16 cellular contexts compared by ENCODE assay signal in genomic region chr5:172973931-172974330, GRCh38. TPM values are rescaled to one million over a fixed set of nuclear protein-coding genes. Genes with fewer than 3 reads are reported as not detected.
A peak's percentile ranks its signal among the peaks of the same experiment; 100 is the strongest.
DNase-seq lines count a peak whose midpoint lies in the region; ATAC-seq, FAIRE-seq and TF ChIP-seq lines count a peak whose summit lies in the region.
"Had no signal": no experiment of that assay in that cellular context is flagged by ENCODE, and none has a peak within 500 bp of the region (broad histone marks: within the 10 kb centered on the region; RNA-seq: fewer than 3 reads in every experiment).

No MANE protein-coding gene starts in this region.

- H3K36me3 Mint-ChIP-seq in astrocyte (ENCODE audit: low read depth, unreplicated experiment) = peaks cover 6% of the 10 kb centered on the region

- no peaks in the 10 kb centered on the region for H3F3A ChIP-seq in SK-N-SH (replicated peaks; ENCODE audit: insufficient read depth)
- H3F3A ChIP-seq in smooth muscle cell (ENCODE audit: low read depth) = no peaks in the 10 kb centered on the region

- TF ChIP-seq POLR2A in suprapubic skin (IDR thresholded peaks at IDR 0.05) = no peak

- no peaks in the 10 kb centered on the region for H3K9me3 Mint-ChIP-seq in astrocyte (ENCODE audit: unreplicated experiment)
- H3K9me3 Mint-ChIP-seq: IgD-negative memory B cell had no signal

- TF ChIP-seq EP300 in SK-N-SH (IDR thresholded peaks at IDR 0.05; ENCODE audit: borderline replicate concordance in 1 of 2, low read depth in 1 of 2, low read length in 1 of 2) = no peak
- no peak for TF ChIP-seq EP300 in suprapubic skin (IDR thresholded peaks at IDR 0.05)

- H3K4me3 Mint-ChIP-seq in astrocyte (ENCODE audit: unreplicated experiment) = no peak overlapping the region
- H3K4me3 Mint-ChIP-seq: IgD-negative memory B cell had no signal

- no peak for FAIRE-seq in astrocyte (lab: Jason Lieb, UNC)

- TF ChIP-seq CTCF in SK-N-SH (IDR thresholded peaks at IDR 0.05) (no peak), astrocyte (IDR thresholded peaks at IDR 0.05; ENCODE audit: insufficient read depth, low read depth, low read length) (no peak), smooth muscle cell (IDR thresholded peaks at IDR 0.05; ENCODE audit: borderline replicate concordance, insufficient read depth, poor library complexity, severe bottlenecking) (no peak), suprapubic skin (IDR thresholded peaks at IDR 0.05) (no peak)

- H3K4me1 ChIP-seq in SK-N-SH (ENCODE audit: control insufficient read depth in 1 of 2, insufficient read depth in 2 of 2, low read depth in 1 of 2, low read length in 1 of 2) (no peaks in the 10 kb centered on the region), astrocyte (ENCODE audit: insufficient read depth, low read length) (peaks cover 11% of the 10 kb centered on the region), smooth muscle cell (ENCODE audit: low read depth) (no peaks in the 10 kb centered on the region), suprapubic skin (no peaks in the 10 kb centered on the region)

- no peak for DNase-seq in SK-N-SH
- peak; percentile 74 for DNase-seq in astrocyte (ENCODE audit: low read depth)
- DNase-seq in iris pigment epithelial cell (ENCODE audit: low read depth) = peak; percentile 82
- DNase-seq in smooth muscle cell (lab: John Stamatoyannopoulos, UW; ENCODE audit: unreplicated experiment) = no peak
- no peak for DNase-seq in suprapubic skin (ENCODE audit: low spot score in 2 of 2)
- DNase-seq in SHP77 (lab: John Stamatoyannopoulos, UW) = no peak
- DNase-seq in HEK293T (ENCODE audit: extremely low spot score) = no peak
- DNase-seq: NCI-H1436 treated with DMSO at 0.1 percent for 48 hours, NCI-H2081 treated with DMSO at 0.1 percent for 48 hours, NCI-H2227 treated with DMSO at 0.1 percent for 48 hours, NCI-H526 treated with DMSO at 0.1 percent for 48 hours had no signal

- H3K4me3 ChIP-seq in SK-N-SH (ENCODE audit: low read depth in 2 of 2, low read length in 1 of 2) (no peak overlapping the region), astrocyte (ENCODE audit: insufficient read depth, low read depth, low read length) (no peak overlapping the region), smooth muscle cell (no peak overlapping the region), suprapubic skin (no peak overlapping the region)
- H3K4me3 ChIP-seq: BLaER1 had no signal

- H2AFZ ChIP-seq in SK-N-SH (ENCODE audit: low read depth) (no peak overlapping the region), astrocyte (ENCODE audit: low read depth, low read length) (no peak overlapping the region), smooth muscle cell (ENCODE audit: low read depth) (no peak overlapping the region)

- H3K9ac ChIP-seq in SK-N-SH (no peak overlapping the region), astrocyte (ENCODE audit: low read length) (peak overlapping the region; percentile 23), smooth muscle cell (ENCODE audit: low read depth) (no peak overlapping the region)
- H3K9ac ChIP-seq: BLaER1 had no signal

- CTCF ChIA-PET in SK-N-SH (lab: Yijun Ruan, JAX) (interaction anchor here (1.0 kb wide), 2 partner anchors 261 to 310 kb away, joined by 3 to 4 read pairs; no protein-coding TSS in a partner anchor), HEK293T (lab: Yijun Ruan, JAX) (interaction anchor here (1.5 kb wide), 1 partner anchor 357 kb away, joined by 4 read pairs; no protein-coding TSS in a partner anchor)

- no peaks in the 10 kb centered on the region for H4K20me1 ChIP-seq in SK-N-SH (ENCODE audit: insufficient read depth)
- no peaks in the 10 kb centered on the region for H4K20me1 ChIP-seq in astrocyte (ENCODE audit: insufficient read depth, low read length)
- H4K20me1 ChIP-seq in smooth muscle cell (ENCODE audit: low read depth) = no peaks in the 10 kb centered on the region
- H4K20me1 ChIP-seq: BLaER1 had no signal

- H3K27me3 ChIP-seq in SK-N-SH (ENCODE audit: insufficient read depth) = no peaks in the 10 kb centered on the region
- no peaks in the 10 kb centered on the region for H3K27me3 ChIP-seq in astrocyte (ENCODE audit: insufficient read depth, low read length)
- H3K27me3 ChIP-seq in smooth muscle cell (ENCODE audit: low read depth) = peaks cover 3% of the 10 kb centered on the region
- no peaks in the 10 kb centered on the region for H3K27me3 ChIP-seq in suprapubic skin
- H3K27me3 ChIP-seq: BLaER1 had no signal

- H3K9me2 ChIP-seq in SK-N-SH = no peaks in the 10 kb centered on the region

- WGBS in SK-N-SH (ENCODE audit: low lambda C conversion rate) = 68% methylated on average over 8 of the region's 8 CpGs
- 74% methylated on average over 8 of the region's 8 CpGs for WGBS in smooth muscle cell (ENCODE audit: low lambda C conversion rate)
- WGBS in suprapubic skin = 91% methylated on average over 8 of the region's 8 CpGs

- H3K36me3 ChIP-seq in SK-N-SH (replicated peaks in 1 of 2; ENCODE audit: control insufficient read depth in 1 of 2, insufficient read depth in 2 of 2, low read length in 1 of 2) (peaks cover 3 to 14% of the 10 kb centered on the region in 2 experiments), astrocyte (ENCODE audit: insufficient read depth, low read length) (peaks cover 3% of the 10 kb centered on the region), smooth muscle cell (ENCODE audit: low read depth) (no peaks in the 10 kb centered on the region), suprapubic skin (peaks cover 11% of the 10 kb centered on the region)

- peaks cover 11% of the 10 kb centered on the region for H3K27me3 Mint-ChIP-seq in astrocyte (ENCODE audit: low read depth, unreplicated experiment)
- H3K27me3 Mint-ChIP-seq: IgD-negative memory B cell had no signal

- peaks cover 10% of the 10 kb centered on the region for H3K4me1 Mint-ChIP-seq in astrocyte (ENCODE audit: low read depth, unreplicated experiment)

- H3K79me2 ChIP-seq in SK-N-SH (ENCODE audit: insufficient read depth) (no peaks in the 10 kb centered on the region), astrocyte (ENCODE audit: insufficient read depth, low read length) (no peaks in the 10 kb centered on the region), smooth muscle cell (ENCODE audit: low read depth) (no peaks in the 10 kb centered on the region)

- POLR2A ChIA-PET in SK-N-SH (lab: Yijun Ruan, JAX) (no interaction called here), HEK293T (lab: Yijun Ruan, JAX) (interaction anchor here (0.7 kb wide), 1 partner anchor 259 kb away, joined by 3 read pairs; no protein-coding TSS in a partner anchor)

- H3K27ac Mint-ChIP-seq in astrocyte (ENCODE audit: unreplicated experiment) = peak overlapping the region; percentile 91

- ATAC-seq in SK-N-SH treated with all-trans-retinoic acid at 6 μM for 48 hours = peak; percentile 15; the same call in 1 of the 3 replicates
- ATAC-seq: HCT116 had no signal

- no peak overlapping the region for H3K4me2 ChIP-seq in SK-N-SH
- peak overlapping the region; percentile 18 for H3K4me2 ChIP-seq in astrocyte (ENCODE audit: low read length)
- H3K4me2 ChIP-seq in smooth muscle cell = no peak overlapping the region
- H3K4me2 ChIP-seq: BLaER1 had no signal

- H3K9me3 ChIP-seq in SK-N-SH (no peaks in the 10 kb centered on the region), astrocyte (ENCODE audit: insufficient read depth, low read depth, low read length) (no peaks in the 10 kb centered on the region), smooth muscle cell (replicated peaks; ENCODE audit: low read depth) (no peaks in the 10 kb centered on the region), suprapubic skin (no peaks in the 10 kb centered on the region)
- H3K9me3 ChIP-seq: BLaER1 had no signal

- H3K27ac ChIP-seq in SK-N-SH (ENCODE audit: low read depth in 2 of 2, low read length in 1 of 2) = no peak overlapping the region; a peak in 1 of 4 replicates
- peak overlapping the region; percentile 43 for H3K27ac ChIP-seq in astrocyte (ENCODE audit: low read depth, low read length)
- peak overlapping the region; percentile 28 for H3K27ac ChIP-seq in smooth muscle cell (ENCODE audit: low read depth)
- no peak overlapping the region for H3K27ac ChIP-seq in suprapubic skin
- H3K27ac ChIP-seq: 22Rv1, BLaER1 had no signal

- TF ChIP-seq RAD21 in SK-N-SH (IDR thresholded peaks at IDR 0.05; ENCODE audit: low read length) = no peak

TF ChIP-seq in SK-N-SH treated with all-trans-retinoic acid at 6 μM for 48 hours, 23 proteins besides CTCF, POLR2A, EP300 and RAD21:
- no peak for TF ChIP-seq SNAI2 (CRISPR knock-in tag; IDR thresholded peaks at IDR 0.05)
- TF ChIP-seq TOX (CRISPR knock-in tag; IDR thresholded peaks at IDR 0.05; ENCODE audit: borderline replicate concordance) = no peak
- TF ChIP-seq CSDC2 (CRISPR knock-in tag; IDR thresholded peaks at IDR 0.05) = 0 out of 2 replicates have a peak, but pooled peaks have one; percentile 48

TF ChIP-seq in SK-N-SH, 30 proteins besides CTCF, POLR2A, EP300 and RAD21 (continues in another document):
- no peak for TF ChIP-seq IRF3 (IDR thresholded peaks at IDR 0.05; ENCODE audit: low read depth, low read length)

TF ChIP-seq in HEK293T, 16 proteins besides CTCF, POLR2A, EP300 and RAD21 (continues in another document):
- TF ChIP-seq ARNT (IDR thresholded peaks at IDR 0.05) (no peak), LEF1 (IDR thresholded peaks at IDR 0.05; ENCODE audit: borderline replicate concordance) (no peak), SP1 (IDR thresholded peaks at IDR 0.05) (no peak), CTBP1 (IDR thresholded peaks at IDR 0.05; ENCODE audit: borderline replicate concordance) (no peak), ELF4 (IDR thresholded peaks at IDR 0.05) (no peak), L3MBTL2 (conservative IDR thresholded peaks at IDR 0.05) (no peak), ZNF384 (IDR thresholded peaks at IDR 0.05) (no peak), NFRKB (IDR thresholded peaks at IDR 0.05) (no peak)
- TF ChIP-seq, protein P1, sequence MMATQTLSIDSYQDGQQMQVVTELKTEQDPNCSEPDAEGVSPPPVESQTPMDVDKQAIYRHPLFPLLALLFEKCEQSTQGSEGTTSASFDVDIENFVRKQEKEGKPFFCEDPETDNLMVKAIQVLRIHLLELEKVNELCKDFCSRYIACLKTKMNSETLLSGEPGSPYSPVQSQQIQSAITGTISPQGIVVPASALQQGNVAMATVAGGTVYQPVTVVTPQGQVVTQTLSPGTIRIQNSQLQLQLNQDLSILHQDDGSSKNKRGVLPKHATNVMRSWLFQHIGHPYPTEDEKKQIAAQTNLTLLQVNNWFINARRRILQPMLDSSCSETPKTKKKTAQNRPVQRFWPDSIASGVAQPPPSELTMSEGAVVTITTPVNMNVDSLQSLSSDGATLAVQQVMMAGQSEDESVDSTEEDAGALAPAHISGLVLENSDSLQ (IDR thresholded peaks at IDR 0.05) = no peak

RNA-seq across cellular contexts. Expression of gene ATP6V0E1, which starts 9.6 kb away (rescaled TPM):
- polyA plus RNA-seq in SK-N-SH (2012; rRNA removed) (215 and 243 TPM in 2 replicates), smooth muscle cell (431 and 445 TPM in 2 replicates)
- polyA plus RNA-seq in SK-N-SH (2012; cell fraction: cytosol; rRNA removed) = 278 and 338 TPM in 2 replicates
- 73.7 and 85.6 TPM in 2 replicates for polyA plus RNA-seq in SK-N-SH (2012; cell fraction: nucleus; rRNA removed)
- total RNA-seq in astrocyte (309 and 327 TPM in 2 replicates), smooth muscle cell (201 and 247 TPM in 2 replicates), suprapubic skin (10 to 100 TPM; 73.7 to 91.3 (median 82.1) TPM)

RNA-seq across cellular contexts. Expression of gene RPL26L1, which starts 14.7 kb away (rescaled TPM):
- polyA plus RNA-seq in SK-N-SH (2012; rRNA removed) = 193 and 212 TPM in 2 replicates
- 199 and 206 TPM in 2 replicates for polyA plus RNA-seq in SK-N-SH (2012; cell fraction: cytosol; rRNA removed)
- polyA plus RNA-seq in SK-N-SH (2012; cell fraction: nucleus; rRNA removed) = 86.4 and 89.6 TPM in 2 replicates
- 50.6 and 54.3 TPM in 2 replicates for total RNA-seq in astrocyte
- 75.5 and 83.2 TPM in 2 replicates for total RNA-seq in smooth muscle cell
- 83.0 and 99.6 TPM in 2 replicates for polyA plus RNA-seq in smooth muscle cell
- total RNA-seq in suprapubic skin = 10 to 100 TPM; 14.2 to 30.7 (median 21.9) TPM

Comparison
In these comparisons a context has a peak if more than half of its experiments do, and no peak if none do; other contexts are left out.
1. DNase-seq: peak in astrocyte (single experiment) and iris pigment epithelial cell (single experiment); none in SK-N-SH (single experiment), smooth muscle cell (single experiment), suprapubic skin (0 of 2), SHP77 (0 of 2) and HEK293T (single experiment).
2. H3K27ac ChIP-seq: peak in astrocyte (single experiment) and smooth muscle cell (single experiment); none in SK-N-SH (0 of 2) and suprapubic skin (single experiment).